ENCODE assay signal across 1 cellular context in genomic region chr4:154189346-154189745, GRCh38.
TF ChIP-seq lines count a peak whose summit lies in the region.

No MANE protein-coding gene starts in this region.

TF ChIP-seq in K562, 482 proteins besides CTCF, POLR2A, EP300 and RAD21 (continued from another document):
- TF ChIP-seq, protein P1, sequence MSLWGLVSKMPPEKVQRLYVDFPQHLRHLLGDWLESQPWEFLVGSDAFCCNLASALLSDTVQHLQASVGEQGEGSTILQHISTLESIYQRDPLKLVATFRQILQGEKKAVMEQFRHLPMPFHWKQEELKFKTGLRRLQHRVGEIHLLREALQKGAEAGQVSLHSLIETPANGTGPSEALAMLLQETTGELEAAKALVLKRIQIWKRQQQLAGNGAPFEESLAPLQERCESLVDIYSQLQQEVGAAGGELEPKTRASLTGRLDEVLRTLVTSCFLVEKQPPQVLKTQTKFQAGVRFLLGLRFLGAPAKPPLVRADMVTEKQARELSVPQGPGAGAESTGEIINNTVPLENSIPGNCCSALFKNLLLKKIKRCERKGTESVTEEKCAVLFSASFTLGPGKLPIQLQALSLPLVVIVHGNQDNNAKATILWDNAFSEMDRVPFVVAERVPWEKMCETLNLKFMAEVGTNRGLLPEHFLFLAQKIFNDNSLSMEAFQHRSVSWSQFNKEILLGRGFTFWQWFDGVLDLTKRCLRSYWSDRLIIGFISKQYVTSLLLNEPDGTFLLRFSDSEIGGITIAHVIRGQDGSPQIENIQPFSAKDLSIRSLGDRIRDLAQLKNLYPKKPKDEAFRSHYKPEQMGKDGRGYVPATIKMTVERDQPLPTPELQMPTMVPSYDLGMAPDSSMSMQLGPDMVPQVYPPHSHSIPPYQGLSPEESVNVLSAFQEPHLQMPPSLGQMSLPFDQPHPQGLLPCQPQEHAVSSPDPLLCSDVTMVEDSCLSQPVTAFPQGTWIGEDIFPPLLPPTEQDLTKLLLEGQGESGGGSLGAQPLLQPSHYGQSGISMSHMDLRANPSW (CRISPR knock-in tag; IDR thresholded peaks at IDR 0.05): no peak
